Comparison of ENCODE assay signal across 31 cellular contexts in the genomic region with DNA sequence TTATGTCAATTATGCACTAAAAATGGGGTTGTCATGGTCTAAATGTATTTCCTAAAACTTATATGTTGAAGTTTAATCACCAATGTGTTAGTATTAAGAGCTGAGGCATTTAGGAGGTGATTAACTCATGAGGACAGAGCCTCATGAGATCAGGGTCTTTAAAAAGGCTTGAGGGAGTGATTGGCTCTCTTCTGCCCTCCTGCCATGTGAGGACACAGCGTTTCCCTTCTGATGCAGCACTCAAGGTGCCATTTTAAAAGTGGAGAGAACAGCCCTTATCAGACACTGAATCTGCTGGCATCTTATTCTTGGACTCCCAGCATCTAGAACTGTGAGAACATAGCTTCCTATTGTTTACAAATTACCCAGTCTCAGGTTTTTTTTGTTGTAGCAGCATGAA.
"Had no signal": no experiment of that assay in that cellular context is flagged by ENCODE, and none has a peak within 500 bp of the region (broad histone marks: within the 10 kb centered on the region; RNA-seq: fewer than 3 reads in every experiment).

No MANE protein-coding gene starts in this region.

- H3K27ac Mint-ChIP-seq: activated CD4-positive, alpha-beta memory T cell treated with anti-CD3 and anti-CD28 coated beads, Interleukin-2, amount 10 ng/mL, durations not matched to agents 7 days and 5 days; activated CD4-positive, alpha-beta T cell treated with anti-CD3 and anti-CD28 coated beads for 36 hours; activated CD4-positive, alpha-beta T cell treated with anti-CD3 and anti-CD28 coated beads, Interleukin-2, amount 10 ng/mL, durations not matched to agents 24 days and 14 days; activated naive CD4-positive, alpha-beta T cell treated with anti-CD3 and anti-CD28 coated beads, Interleukin-2, amount 10 ng/mL, durations not matched to agents 7 days and 5 days; activated naive CD8-positive, alpha-beta T cell; activated T-cell treated with anti-CD3 and anti-CD28 coated beads, Interleukin-2, amount 50 U/mL, for 24 hours; activated T-cell treated with anti-CD3 and anti-CD28 coated beads, Interleukin-2, amount 50 U/mL, for 72 hours; brain; T-cell; T-helper 1 cell treated with Interleukin-12 subunit alpha and Interleukin-12 subunit beta and Interleukin-4 antibody, amounts not matched to agents 30 μg/mL and 1 μg/mL, for 36 hours had no signal

- H3K9me3 ChIP-seq: breast epithelium, colonic mucosa, esophagus squamous epithelium, gastroesophageal sphincter, heart right ventricle had no signal

- H3K36me3 Mint-ChIP-seq: activated naive CD4-positive, alpha-beta T cell treated with anti-CD3 and anti-CD28 coated beads, Interleukin-2, amount 10 ng/mL, durations not matched to agents 7 days and 5 days; activated naive CD8-positive, alpha-beta T cell; brain; T-cell had no signal

- ATAC-seq: activated CD4-positive, alpha-beta T cell treated with anti-CD3 and anti-CD28 coated beads for 36 hours; activated T-cell treated with anti-CD3 and anti-CD28 coated beads, Interleukin-2, amount 50 U/mL, for 72 hours; gastroesophageal sphincter; heart right ventricle; T-cell had no signal

- H3K4me1 Mint-ChIP-seq: activated CD4-positive, alpha-beta memory T cell treated with anti-CD3 and anti-CD28 coated beads, Interleukin-2, amount 10 ng/mL, durations not matched to agents 7 days and 5 days; activated CD4-positive, alpha-beta T cell treated with anti-CD3 and anti-CD28 coated beads for 36 hours; activated CD4-positive, alpha-beta T cell treated with anti-CD3 and anti-CD28 coated beads, Interleukin-2, amount 10 ng/mL, durations not matched to agents 24 days and 14 days; activated naive CD4-positive, alpha-beta T cell treated with anti-CD3 and anti-CD28 coated beads, Interleukin-2, amount 10 ng/mL, durations not matched to agents 7 days and 5 days; brain; T-cell had no signal

- H3K27me3 ChIP-seq: breast epithelium, cardiac muscle cell, colonic mucosa, esophagus squamous epithelium, gastroesophageal sphincter, heart right ventricle had no signal

- H3K27me3 Mint-ChIP-seq: activated CD4-positive, alpha-beta memory T cell treated with anti-CD3 and anti-CD28 coated beads, Interleukin-2, amount 10 ng/mL, durations not matched to agents 7 days and 5 days; activated CD4-positive, alpha-beta T cell treated with anti-CD3 and anti-CD28 coated beads, Interleukin-2, amount 10 ng/mL, durations not matched to agents 24 days and 14 days; activated naive CD4-positive, alpha-beta T cell treated with anti-CD3 and anti-CD28 coated beads, Interleukin-2, amount 10 ng/mL, durations not matched to agents 7 days and 5 days; activated naive CD8-positive, alpha-beta T cell; activated T-cell treated with anti-CD3 and anti-CD28 coated beads, Interleukin-2, amount 50 U/mL, for 24 hours; T-cell had no signal

- H3K36me3 ChIP-seq: breast epithelium, cardiac muscle cell, colonic mucosa, esophagus squamous epithelium, gastroesophageal sphincter, heart right ventricle, WERI-Rb-1 had no signal

- H3K4me3 ChIP-seq: breast epithelium, cardiac muscle cell, colonic mucosa, esophagus squamous epithelium, gastroesophageal sphincter, heart right ventricle had no signal

- H3K9me3 Mint-ChIP-seq: brain had no signal

- DNase-seq: activated CD4-positive, alpha-beta memory T cell treated with anti-CD3 and anti-CD28 coated beads, Interleukin-2, amount 10 ng/mL, durations not matched to agents 7 days and 5 days; activated CD4-positive, alpha-beta T cell treated with anti-CD3 and anti-CD28 coated beads for 36 hours; activated CD4-positive, alpha-beta T cell treated with anti-CD3 and anti-CD28 coated beads, Interleukin-2, amount 10 ng/mL, durations not matched to agents 24 days and 14 days; activated CD4-positive, CD25-positive, alpha-beta regulatory T cell; activated CD4-positive, CD25-positive, alpha-beta regulatory T cell treated with anti-CD3 and anti-CD28 coated beads, Interleukin-2, amount 50 U/mL, for 72 hours; activated CD8-positive, alpha-beta memory T cell treated with anti-CD3 and anti-CD28 coated beads, Interleukin-2, amount 50 U/mL, for 48 hours; activated gamma-delta T cell; activated naive CD4-positive, alpha-beta T cell; activated naive CD4-positive, alpha-beta T cell treated with anti-CD3 and anti-CD28 coated beads, Interleukin-2, amount 10 ng/mL, durations not matched to agents 7 days and 5 days; activated T-cell treated with anti-CD3 and anti-CD28 coated beads for 4 hours; activated T-cell treated with anti-CD3 and anti-CD28 coated beads, Interleukin-2, amount 50 U/mL, for 24 hours; activated T-cell treated with anti-CD3 and anti-CD28 coated beads, Interleukin-2, amount 50 U/mL, for 72 hours; amygdala; aorta; central memory CD4-positive, alpha-beta T cell; cerebellar nuclear complex; colonic mucosa; effector CD8-positive, alpha-beta T cell; esophagus squamous epithelium; foreskin melanocyte; heart right ventricle; T-cell; T1000; WERI-Rb-1 had no signal

- H3K27ac ChIP-seq: breast epithelium, cardiac muscle cell, colonic mucosa, epithelial cell of prostate, esophagus squamous epithelium, gastroesophageal sphincter, heart right ventricle, WERI-Rb-1 had no signal

- H3K4me1 ChIP-seq: breast epithelium, colonic mucosa, esophagus squamous epithelium, gastroesophageal sphincter, heart right ventricle had no signal

- H3K4me3 Mint-ChIP-seq: activated CD4-positive, alpha-beta memory T cell treated with anti-CD3 and anti-CD28 coated beads, Interleukin-2, amount 10 ng/mL, durations not matched to agents 7 days and 5 days; activated CD4-positive, alpha-beta T cell treated with anti-CD3 and anti-CD28 coated beads for 36 hours; activated CD4-positive, alpha-beta T cell treated with anti-CD3 and anti-CD28 coated beads, Interleukin-2, amount 10 ng/mL, durations not matched to agents 24 days and 14 days; activated naive CD4-positive, alpha-beta T cell treated with anti-CD3 and anti-CD28 coated beads, Interleukin-2, amount 10 ng/mL, durations not matched to agents 7 days and 5 days; activated naive CD8-positive, alpha-beta T cell; activated T-cell treated with anti-CD3 and anti-CD28 coated beads, Interleukin-2, amount 50 U/mL, for 24 hours; activated T-cell treated with anti-CD3 and anti-CD28 coated beads, Interleukin-2, amount 50 U/mL, for 72 hours; brain; T-cell; T-helper 1 cell treated with Interleukin-12 subunit alpha and Interleukin-12 subunit beta and Interleukin-4 antibody, amounts not matched to agents 30 μg/mL and 1 μg/mL, for 36 hours had no signal
